In the genomic region with DNA sequence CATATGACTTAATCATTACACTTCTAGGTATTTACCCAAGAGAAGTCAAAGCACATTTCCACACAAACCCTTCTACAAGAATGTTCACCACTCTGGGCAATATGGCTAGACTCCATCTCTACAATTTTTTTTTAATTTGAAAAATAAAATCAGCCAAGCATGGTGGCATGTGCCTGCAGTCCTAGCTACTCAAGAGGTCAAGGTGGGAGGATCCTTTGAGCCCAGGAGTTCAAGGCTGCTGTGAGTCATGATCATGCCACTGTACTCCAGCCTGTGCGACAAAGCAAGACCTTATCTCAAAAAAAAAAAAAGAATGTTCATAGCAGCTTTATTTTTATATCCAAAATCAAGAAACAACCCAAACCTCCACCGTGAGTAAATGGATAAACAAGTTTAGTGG, we compare ENCODE assay signal across 26 cellular contexts.
DNase-seq lines count a peak whose midpoint lies in the region; ATAC-seq, FAIRE-seq and TF ChIP-seq lines count a peak whose summit lies in the region.
"Had no signal": no experiment of that assay in that cellular context is flagged by ENCODE, and none has a peak within 500 bp of the region (broad histone marks: within the 10 kb centered on the region; RNA-seq: fewer than 3 reads in every experiment).

No MANE protein-coding gene starts in this region.

- H3K4me1 ChIP-seq in HepG2 (ENCODE audit: insufficient read depth, low read length) = peaks cover 26% of the 10 kb centered on the region
- H3K4me1 ChIP-seq in right lobe of liver = no peaks in the 10 kb centered on the region
- H3K4me1 ChIP-seq in adrenal gland (replicated peaks in 1 of 2) = no peaks in the 10 kb centered on the region
- H3K4me1 ChIP-seq: BE2C; BLaER1 treated with 17β-estradiol and CSF1 and Interleukin-3, amounts not matched to agents 10 nM and 100 nM had no signal

- H3K4me1 Mint-ChIP-seq in WTC11 = 0 out of 2 replicates have a peak, but pooled peaks cover 5% of the 10 kb centered on the region
- H3K4me1 Mint-ChIP-seq: CD14-positive monocyte; CD8-positive, alpha-beta memory T cell; GM23338; H9 had no signal

- peak; percentile 33 for DNase-seq in HepG2 (ENCODE audit: low spot score)
- DNase-seq in right lobe of liver = no peak
- peak; percentile 17 to 59 (median 50) for DNase-seq in adrenal gland
- peak; percentile 7 for DNase-seq in kidney tubule cell (ENCODE audit: low spot score)
- peak; percentile 7 for DNase-seq in retinal pigment epithelial cell (ENCODE audit: low read depth)
- DNase-seq in WTC11 (ENCODE audit: low spot score) = no peak
- DNase-seq in activated CD4-positive, alpha-beta T cell treated with anti-CD3 and anti-CD28 coated beads, Interleukin-2, amount 50 U/mL, for 4 hours = no peak
- DNase-seq: ACHN; AML-193; BE2C; Calu3; CD4-positive, alpha-beta T cell; CD8-positive, alpha-beta memory T cell; DMS53; DMS79 treated with DMSO at 0.1 percent for 48 hours; GF-D8; H9 had no signal

- H3K27ac Mint-ChIP-seq in WTC11 = no peak overlapping the region
- H3K27ac Mint-ChIP-seq: CD14-positive monocyte; CD4-positive, alpha-beta T cell; CD8-positive, alpha-beta memory T cell; GM23338; H9 had no signal

- no peak overlapping the region for H3K4me3 ChIP-seq in HepG2 (replicated peaks in 1 of 3; ENCODE audit: insufficient read depth in 1 of 3, low read depth in 2 of 3, low read length in 3 of 3)
- no peak overlapping the region for H3K4me3 ChIP-seq in right lobe of liver
- H3K4me3 ChIP-seq in adrenal gland = no peak overlapping the region
- H3K4me3 ChIP-seq in retinal pigment epithelial cell (ENCODE audit: low read length) = no peak overlapping the region
- H3K4me3 ChIP-seq: BLaER1 treated with 17β-estradiol and CSF1 and Interleukin-3, amounts not matched to agents 10 nM and 100 nM; GM23338 had no signal

- 0 out of 4 replicates have a peak, but pooled peaks of 1 of the 2 experiments have one; percentile 6 for TF ChIP-seq EP300 in HepG2 (IDR thresholded peaks at IDR 0.05; ENCODE audit: low read depth in 2 of 2, low read length in 2 of 2)
- no peak for TF ChIP-seq EP300 in HepG2 (CRISPR knock-in tag; IDR thresholded peaks at IDR 0.05; ENCODE audit: borderline replicate concordance)

- H3K36me3 ChIP-seq in HepG2 (replicated peaks in 1 of 2; ENCODE audit: control insufficient read depth in 1 of 2, insufficient read depth in 2 of 2, low read length in 2 of 2) (no peaks in the 10 kb centered on the region), right lobe of liver (no peaks in the 10 kb centered on the region), adrenal gland (replicated peaks in 1 of 2) (no peaks in the 10 kb centered on the region)
- H3K36me3 ChIP-seq: BE2C; BLaER1 treated with 17β-estradiol and CSF1 and Interleukin-3, amounts not matched to agents 10 nM and 100 nM had no signal

- in situ Hi-C loops in HepG2 (cut with HindIII; ENCODE audit: extremely low pct_ligation_motif_present, low pct_unique_long_range_greater_than_20kb) = no loop called here

- ATAC-seq in HepG2 (no peak), right lobe of liver (no peak), HG03108 (IDR thresholded peaks at IDR 0.05; ENCODE audit: unreplicated experiment) (no peak), WTC11 (no peak)
- ATAC-seq: GM23338, HCT116 had no signal

- intact Hi-C loops in HepG2 (cut with micrococcal nuclease; ENCODE audit: unreplicated experiment) (no loop called here), right lobe of liver (cut with DNase I) (no loop called here), adrenal gland (cut with DNase I) (no loop called here)

- no peaks in the 10 kb centered on the region for H3K9me3 ChIP-seq in HepG2 (ENCODE audit: low read length)
- no peaks in the 10 kb centered on the region for H3K9me3 ChIP-seq in right lobe of liver
- H3K9me3 ChIP-seq in adrenal gland (replicated peaks in 1 of 3) = no peaks in the 10 kb centered on the region
- H3K9me3 ChIP-seq: BE2C had no signal

- no peaks in the 10 kb centered on the region for H4K20me1 ChIP-seq in HepG2 (ENCODE audit: insufficient read depth, low read length)
- H4K20me1 ChIP-seq: BLaER1 treated with 17β-estradiol and CSF1 and Interleukin-3, amounts not matched to agents 10 nM and 100 nM had no signal

- H3K27me3 ChIP-seq in HepG2 (ENCODE audit: control insufficient read depth in 1 of 2, insufficient read depth in 2 of 2, low read length in 2 of 2) (no peaks in the 10 kb centered on the region), right lobe of liver (peaks cover 0 to 4% of the 10 kb centered on the region in 2 donors), adrenal gland (peaks cover 20% of the 10 kb centered on the region)
- H3K27me3 ChIP-seq: BE2C had no signal

- no peaks in the 10 kb centered on the region for H3K9me3 Mint-ChIP-seq in WTC11
- H3K9me3 Mint-ChIP-seq: CD4-positive, alpha-beta T cell; CD8-positive, alpha-beta memory T cell; GM23338; H9 had no signal

- no peaks in the 10 kb centered on the region for H3K79me2 ChIP-seq in HepG2 (ENCODE audit: insufficient read depth, low read length)

- no peak for TF ChIP-seq RAD21 in HepG2 (CRISPR knock-in tag; IDR thresholded peaks at IDR 0.05)

- H3K27ac ChIP-seq in HepG2 (ENCODE audit: extremely low read length, insufficient read depth, low read length) = no peak overlapping the region
- no peak overlapping the region for H3K27ac ChIP-seq in right lobe of liver
- H3K27ac ChIP-seq in adrenal gland = peak overlapping the region in 2 of 5 donors; percentile 24 to 45
- H3K27ac ChIP-seq: 22Rv1; BLaER1 treated with 17β-estradiol and CSF1 and Interleukin-3, amounts not matched to agents 10 nM and 100 nM had no signal

- no peaks in the 10 kb centered on the region for H3K27me3 Mint-ChIP-seq in WTC11 (ENCODE audit: low read depth)
- H3K27me3 Mint-ChIP-seq: CD4-positive, alpha-beta T cell had no signal

- POLR2A ChIA-PET in HepG2 (lab: Yijun Ruan, JAX) = no interaction called here
- POLR2A ChIA-PET in WTC11 (lab: Charles Lee) = no interaction called here

- H3K9ac ChIP-seq in HepG2 (ENCODE audit: insufficient read depth, low read depth, low read length) = no peak overlapping the region
- H3K9ac ChIP-seq: BLaER1 treated with 17β-estradiol and CSF1 and Interleukin-3, amounts not matched to agents 10 nM and 100 nM had no signal

- no peak overlapping the region for H3K4me2 ChIP-seq in HepG2 (ENCODE audit: low read depth, low read length)
- H3K4me2 ChIP-seq: BLaER1 treated with 17β-estradiol and CSF1 and Interleukin-3, amounts not matched to agents 10 nM and 100 nM; GM23338 had no signal

- WGBS in HepG2 (ENCODE audit: low lambda C conversion rate) = 34% methylated on average over 2 of the region's 2 CpGs
- WGBS in right lobe of liver (ENCODE audit: insufficient coverage, low coverage, low lambda C conversion rate, missing lambda C conversion rate) = 42% methylated on average over 2 of the region's 2 CpGs
- 40 to 54% (median 45%) methylated on average over 2 of the region's 2 CpGs for WGBS in adrenal gland, 4 donors

- BruUV-seq in HepG2 (replicated peaks; lab: Mats Ljungman, UMichigan) = no TSS peak

- H2AFZ ChIP-seq in HepG2 (ENCODE audit: low read length) = no peak overlapping the region
- H2AFZ ChIP-seq: GM23338 had no signal

- TF ChIP-seq POLR2A in HepG2 (IDR thresholded peaks at IDR 0.05; ENCODE audit: insufficient read depth in 1 of 2, low read depth in 2 of 2, low read length in 2 of 2) (no peak), right lobe of liver (IDR thresholded peaks at IDR 0.05) (no peak), adrenal gland (IDR thresholded peaks at IDR 0.05) (no peak)

- CTCF ChIA-PET in HepG2 (lab: Yijun Ruan, JAX; ENCODE audit: low intra/inter-chr PET ratio, low total read pairs) (no interaction called here), WTC11 (lab: Charles Lee) (interaction anchor here (0.7 kb wide), 1 partner anchor 644 kb away, joined by 3 read pairs; no protein-coding TSS in a partner anchor)

- no peaks in the 10 kb centered on the region for H3K36me3 Mint-ChIP-seq in WTC11
- H3K36me3 Mint-ChIP-seq: CD14-positive monocyte; CD8-positive, alpha-beta memory T cell had no signal

- no peak overlapping the region for H3K4me3 Mint-ChIP-seq in WTC11
- H3K4me3 Mint-ChIP-seq: CD14-positive monocyte; CD4-positive, alpha-beta T cell; CD8-positive, alpha-beta memory T cell; GM23338; H9 had no signal

- FAIRE-seq in HepG2 (lab: Jason Lieb, UNC) = peak; percentile 23
- FAIRE-seq: A204.1, GM12891, GM18507 had no signal

- TF ChIP-seq CTCF in HepG2 (CRISPR knock-in tag; IDR thresholded peaks at IDR 0.05) = no peak
- TF ChIP-seq CTCF in right lobe of liver (IDR thresholded peaks at IDR 0.05) = no peak
- TF ChIP-seq CTCF in adrenal gland (IDR thresholded peaks at IDR 0.05) = no peak
- no peak for TF ChIP-seq CTCF in retinal pigment epithelial cell (conservative IDR thresholded peaks at IDR 0.05; ENCODE audit: low read depth, low read length)
- TF ChIP-seq CTCF in WTC11 (IDR thresholded peaks at IDR 0.05) = no peak

TF ChIP-seq in WTC11, 78 proteins besides CTCF, POLR2A, EP300 and RAD21 (continues in another document):
- TF ChIP-seq, protein P1, sequence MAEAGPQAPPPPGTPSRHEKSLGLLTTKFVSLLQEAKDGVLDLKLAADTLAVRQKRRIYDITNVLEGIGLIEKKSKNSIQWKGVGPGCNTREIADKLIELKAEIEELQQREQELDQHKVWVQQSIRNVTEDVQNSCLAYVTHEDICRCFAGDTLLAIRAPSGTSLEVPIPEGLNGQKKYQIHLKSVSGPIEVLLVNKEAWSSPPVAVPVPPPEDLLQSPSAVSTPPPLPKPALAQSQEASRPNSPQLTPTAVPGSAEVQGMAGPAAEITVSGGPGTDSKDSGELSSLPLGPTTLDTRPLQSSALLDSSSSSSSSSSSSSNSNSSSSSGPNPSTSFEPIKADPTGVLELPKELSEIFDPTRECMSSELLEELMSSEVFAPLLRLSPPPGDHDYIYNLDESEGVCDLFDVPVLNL (CRISPR knock-in tag; IDR thresholded peaks at IDR 0.05; ENCODE audit: borderline replicate concordance, low read depth) = no peak
- TF ChIP-seq FOXP1 (CRISPR knock-in tag; IDR thresholded peaks at IDR 0.05; ENCODE audit: borderline replicate concordance) (no peak), ZNF396 (CRISPR knock-in tag; IDR thresholded peaks at IDR 0.05; ENCODE audit: borderline replicate concordance) (no peak), SOX15 (CRISPR knock-in tag; IDR thresholded peaks at IDR 0.05) (no peak), ZNF512 (CRISPR knock-in tag; IDR thresholded peaks at IDR 0.05; ENCODE audit: borderline replicate concordance) (no peak), NR2C2 (CRISPR knock-in tag; IDR thresholded peaks at IDR 0.05) (no peak), CREB1 (CRISPR knock-in tag; IDR thresholded peaks at IDR 0.05) (no peak)

Comparison
In these comparisons a context has a peak if more than half of its experiments do, and no peak if none do; other contexts are left out.
1. DNase-seq: peak in HepG2 (single experiment), adrenal gland (7 of 7), kidney tubule cell (single experiment) and retinal pigment epithelial cell (single experiment); none in right lobe of liver (0 of 3), WTC11 (single experiment) and activated CD4-positive, alpha-beta T cell treated with anti-CD3 and anti-CD28 coated beads, Interleukin-2, amount 50 U/mL, for 4 hours (0 of 2).